32 cellular contexts compared by ENCODE assay signal in the genomic region with DNA sequence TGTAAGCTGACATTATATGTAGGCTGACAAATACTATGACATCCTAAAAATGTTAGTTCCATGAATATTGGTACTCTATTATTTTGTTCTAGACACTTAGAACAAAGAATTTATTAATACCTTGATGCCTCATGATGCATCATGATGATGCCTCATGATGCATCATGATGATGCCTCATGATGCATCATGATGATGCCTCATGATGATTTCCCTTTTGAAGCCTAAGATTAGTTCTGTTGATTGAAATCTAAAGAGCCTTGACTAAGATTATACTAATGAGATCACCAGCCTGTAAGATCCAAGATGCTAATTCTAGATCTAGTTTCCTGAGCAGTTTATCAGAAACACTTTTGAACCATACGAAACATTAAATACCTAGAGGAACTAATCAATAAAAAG. TPM values are rescaled to one million over a fixed set of nuclear protein-coding genes. Genes with fewer than 3 reads are reported as not detected.
DNase-seq lines count a peak whose midpoint lies in the region; ATAC-seq and TF ChIP-seq lines count a peak whose summit lies in the region.
"Had no signal": no experiment of that assay in that cellular context is flagged by ENCODE, and none has a peak within 500 bp of the region (broad histone marks: within the 10 kb centered on the region; RNA-seq: fewer than 3 reads in every experiment).

No MANE protein-coding gene starts in this region.

- H3K4me2 ChIP-seq in HCT116 (ENCODE audit: low read length) = no peak overlapping the region
- H3K4me2 ChIP-seq: BLaER1 treated with 17β-estradiol and CSF1 and Interleukin-3, amounts not matched to agents 10 nM and 100 nM had no signal

- H3K4me3 ChIP-seq in HCT116 (replicated peaks in 1 of 2; ENCODE audit: low read depth in 1 of 2, low read length in 2 of 2) = no peak overlapping the region
- H3K4me3 ChIP-seq in RWPE2 (ENCODE audit: severe bottlenecking) = no peak overlapping the region
- no peak overlapping the region for H3K4me3 ChIP-seq in foreskin fibroblast (ENCODE audit: low read depth in 1 of 2, low read length in 2 of 2)
- H3K4me3 ChIP-seq: BLaER1 treated with 17β-estradiol and CSF1 and Interleukin-3, amounts not matched to agents 10 nM and 100 nM; GM12878; lower lobe of right lung; mucosa of descending colon; spleen; thoracic aorta; vagina had no signal

- H3K27ac ChIP-seq in HCT116 (ENCODE audit: low read depth, low read length) = no peak overlapping the region
- peak overlapping the region; percentile 25 for H3K27ac ChIP-seq in RWPE2 (ENCODE audit: poor library complexity, severe bottlenecking)
- no peak overlapping the region for H3K27ac ChIP-seq in CD4-positive, alpha-beta T cell (ENCODE audit: low read depth, low read length)
- H3K27ac ChIP-seq: BLaER1 treated with 17β-estradiol and CSF1 and Interleukin-3, amounts not matched to agents 10 nM and 100 nM; lower lobe of right lung; spleen; thoracic aorta; vagina had no signal

- H3K27me3 ChIP-seq in HCT116 (ENCODE audit: insufficient read depth, low read length) = no peaks in the 10 kb centered on the region
- H3K27me3 ChIP-seq in RWPE2 (ENCODE audit: insufficient read depth, poor library complexity, severe bottlenecking) = no peaks in the 10 kb centered on the region
- H3K27me3 ChIP-seq in CD4-positive, alpha-beta T cell (ENCODE audit: control insufficient read depth, insufficient read depth, low read length) = no peaks in the 10 kb centered on the region
- H3K27me3 ChIP-seq: BLaER1 treated with 17β-estradiol and CSF1 and Interleukin-3, amounts not matched to agents 10 nM and 100 nM; spleen; vagina had no signal

- no peak for TF ChIP-seq CTCF in HCT116 (IDR thresholded peaks at IDR 0.05 in 2 of 3, conservative IDR thresholded peaks at IDR 0.05 in 1 of 3; ENCODE audit: borderline replicate concordance in 1 of 3, insufficient read depth in 1 of 3, low read depth in 2 of 3, low read length in 2 of 3)
- TF ChIP-seq CTCF in RWPE2 (IDR thresholded peaks at IDR 0.05; ENCODE audit: poor library complexity, severe bottlenecking) = no peak
- no peak for TF ChIP-seq CTCF in foreskin fibroblast (IDR thresholded peaks at IDR 0.05; ENCODE audit: low read depth, low read length)
- TF ChIP-seq CTCF in CD4-positive, alpha-beta T cell (IDR thresholded peaks at IDR 0.05) = no peak

- no peaks in the 10 kb centered on the region for H4K20me1 ChIP-seq in HCT116 (ENCODE audit: insufficient read depth)
- H4K20me1 ChIP-seq: BLaER1 treated with 17β-estradiol and CSF1 and Interleukin-3, amounts not matched to agents 10 nM and 100 nM had no signal

- no TSS peak for BruUV-seq in HCT116 (replicated peaks; lab: Mats Ljungman, UMichigan)

- DNase-seq in activated T-cell treated with anti-CD3 and anti-CD28 coated beads, Interleukin-2, amount 50 U/mL, for 4 hours = no peak
- DNase-seq in activated T-cell treated with anti-CD3 and anti-CD28 coated beads, Interleukin-2, amount 50 U/mL, for 48 hours = no peak
- DNase-seq in HCT116 (ENCODE audit: low read depth, low spot score) (no peak), RWPE2 (ENCODE audit: low spot score) (no peak), foreskin fibroblast (peak; percentile 29 to 62), SHP77 (lab: John Stamatoyannopoulos, UW) (no peak)
- DNase-seq in activated effector memory CD4-positive, alpha-beta T cell treated with Interleukin-2 at 50 U/mL for 16 hours = no peak
- no peak for DNase-seq in CD4-positive, alpha-beta T cell
- DNase-seq: activated effector memory CD4-positive, alpha-beta T cell treated with anti-CD3 and anti-CD28 coated beads, Interleukin-2, amount 50 U/mL, for 16 hours; Calu3; caudate nucleus; endodermal cell; GOT3; Karpas-422; lower lobe of right lung; mucosa of descending colon; NCI-H1048; NCI-H1930; NCI-H69; retina; Right ventricle myocardium superior; spleen; stimulated activated CD4-positive, alpha-beta T cell treated with anti-CD3 and anti-CD28 coated beads, Interleukin-4, amount 100 ng/mL, for 1 hour; stimulated activated naive B cell treated with anti-CD40 and anti-IgM and Interleukin-4, amounts not matched to agents 10 μg/mL and 1 μg/mL and 100 μg/mL, for 72 hours had no signal

- no peaks in the 10 kb centered on the region for H3K36me3 ChIP-seq in HCT116 (ENCODE audit: control insufficient read depth in 1 of 2, insufficient read depth in 2 of 2, low read length in 2 of 2)
- no peaks in the 10 kb centered on the region for H3K36me3 ChIP-seq in RWPE2 (ENCODE audit: low read depth)
- H3K36me3 ChIP-seq: BLaER1 treated with 17β-estradiol and CSF1 and Interleukin-3, amounts not matched to agents 10 nM and 100 nM; lower lobe of right lung; spleen; thoracic aorta; vagina had no signal

- H3K9ac ChIP-seq in HCT116 (ENCODE audit: low read length) = no peak overlapping the region
- H3K9ac ChIP-seq: BLaER1 treated with 17β-estradiol and CSF1 and Interleukin-3, amounts not matched to agents 10 nM and 100 nM had no signal

- no peak overlapping the region for H3K27ac Mint-ChIP-seq in CD4-positive, alpha-beta T cell
- H3K27ac Mint-ChIP-seq: endodermal cell, nephron, WTC11 had no signal

- POLR2A ChIA-PET in HCT116 (lab: Charles Lee) = no interaction called here
- POLR2A ChIA-PET in CD4-positive, alpha-beta T cell (lab: Charles Lee) = interaction anchor here (1.7 kb wide), 1 partner anchor 275 kb away, joined by 3 read pairs; a partner anchor contains a TSS

- H3K4me1 Mint-ChIP-seq in activated T-cell treated with anti-CD3 and anti-CD28 coated beads, Interleukin-2, amount 50 U/mL, for 4 hours (ENCODE audit: low read depth) = peaks cover 28% of the 10 kb centered on the region
- H3K4me1 Mint-ChIP-seq in CD4-positive, alpha-beta T cell (ENCODE audit: low read depth) = peaks cover 18% of the 10 kb centered on the region

- RAD21 ChIA-PET in HCT116 (lab: Charles Lee; ENCODE audit: low non-redundant PET in 1 of 2, low total read pairs in 2 of 2, uncharacterized antibody in 2 of 2, unreplicated experiment in 2 of 2) = no interaction called here

- TF ChIP-seq RAD21 in HCT116 (IDR thresholded peaks at IDR 0.05; ENCODE audit: low read depth) = no peak

- CTCF ChIA-PET in HCT116 (lab: Charles Lee) = no interaction called here
- CTCF ChIA-PET in CD4-positive, alpha-beta T cell (lab: Charles Lee) = no interaction called here

- H3K9me3 Mint-ChIP-seq in activated T-cell treated with anti-CD3 and anti-CD28 coated beads, Interleukin-2, amount 50 U/mL, for 4 hours = peaks cover 3% of the 10 kb centered on the region
- no peaks in the 10 kb centered on the region for H3K9me3 Mint-ChIP-seq in CD4-positive, alpha-beta T cell
- H3K9me3 Mint-ChIP-seq: endodermal cell, nephron, WTC11 had no signal

- no peaks in the 10 kb centered on the region for H3K9me2 ChIP-seq in HCT116 (ENCODE audit: insufficient read depth)

- peaks cover under 1% of the 10 kb centered on the region; the same call in 1 of the 2 replicates for H3K79me2 ChIP-seq in HCT116 (ENCODE audit: insufficient read depth, low read length)

- H3K27me3 Mint-ChIP-seq in activated T-cell treated with anti-CD3 and anti-CD28 coated beads, Interleukin-2, amount 50 U/mL, for 4 hours (ENCODE audit: low read depth) = no peaks in the 10 kb centered on the region
- H3K27me3 Mint-ChIP-seq in CD4-positive, alpha-beta T cell = peaks cover 24% of the 10 kb centered on the region

- intact Hi-C loops in HCT116 (cut with micrococcal nuclease) = no loop called here
- intact Hi-C loops in CD4-positive, alpha-beta T cell (cut with DNase I, micrococcal nuclease) = no loop called here

- H3K9me3 ChIP-seq in HCT116 (ENCODE audit: control insufficient read depth in 1 of 2, insufficient read depth in 1 of 2, low read depth in 1 of 2, low read length in 2 of 2) (no peaks in the 10 kb centered on the region), RWPE2 (ENCODE audit: severe bottlenecking) (no peaks in the 10 kb centered on the region)
- no peaks in the 10 kb centered on the region for H3K9me3 ChIP-seq in CD4-positive, alpha-beta T cell (ENCODE audit: control insufficient read depth, low read length)
- H3K9me3 ChIP-seq: BLaER1 treated with 17β-estradiol and CSF1 and Interleukin-3, amounts not matched to agents 10 nM and 100 nM; lower lobe of right lung; mucosa of descending colon; spleen; thoracic aorta; vagina had no signal

- no peaks in the 10 kb centered on the region for H3K36me3 Mint-ChIP-seq in activated T-cell treated with anti-CD3 and anti-CD28 coated beads, Interleukin-2, amount 50 U/mL, for 4 hours (ENCODE audit: insufficient read depth)
- H3K36me3 Mint-ChIP-seq in CD4-positive, alpha-beta T cell (ENCODE audit: low read depth) = no peaks in the 10 kb centered on the region
- H3K36me3 Mint-ChIP-seq: WTC11 had no signal

- no peak overlapping the region for H3K4me3 Mint-ChIP-seq in activated T-cell treated with anti-CD3 and anti-CD28 coated beads, Interleukin-2, amount 50 U/mL, for 4 hours
- no peak overlapping the region for H3K4me3 Mint-ChIP-seq in CD4-positive, alpha-beta T cell
- H3K4me3 Mint-ChIP-seq: endodermal cell; nephron; stimulated activated naive B cell treated with anti-CD40 and anti-IgM and Interleukin-4, amounts not matched to agents 10 μg/mL and 1 μg/mL and 100 μg/mL, for 72 hours; WTC11 had no signal

- TF ChIP-seq POLR2A in HCT116 (IDR thresholded peaks at IDR 0.05; ENCODE audit: borderline replicate concordance, extremely low read depth, insufficient read depth, insufficient read length) = no peak

- ATAC-seq in activated T-cell treated with anti-CD3 and anti-CD28 coated beads, Interleukin-2, amount 50 U/mL, for 4 hours = peak; percentile 45 to 49
- ATAC-seq in HCT116 = no peak
- ATAC-seq in RWPE2 (ENCODE audit: low read depth) = no peak
- no peak for ATAC-seq in CD4-positive, alpha-beta T cell (ENCODE audit: poor library complexity)
- ATAC-seq: GM12878; lower lobe of right lung; mucosa of descending colon; stimulated activated naive B cell treated with anti-CD40 and anti-IgM and Interleukin-4, amounts not matched to agents 10 μg/mL and 1 μg/mL and 100 μg/mL, for 72 hours; WTC11 had no signal

- no peak overlapping the region for H2AFZ ChIP-seq in HCT116 (ENCODE audit: low read depth, low read length, poor library complexity, severe bottlenecking)

- peaks cover 4 to 20% of the 10 kb centered on the region in 2 experiments; a peak in 2 of 4 replicates for H3K4me1 ChIP-seq in HCT116 (ENCODE audit: control insufficient read depth in 1 of 2, insufficient read depth in 2 of 2, low read length in 2 of 2)
- H3K4me1 ChIP-seq in RWPE2 (ENCODE audit: insufficient read depth, poor library complexity, severe bottlenecking) = peaks cover 15% of the 10 kb centered on the region

TF ChIP-seq in HCT116, 20 proteins besides CTCF, POLR2A, EP300 and RAD21 (continues in another document):
- TF ChIP-seq, protein P1, sequence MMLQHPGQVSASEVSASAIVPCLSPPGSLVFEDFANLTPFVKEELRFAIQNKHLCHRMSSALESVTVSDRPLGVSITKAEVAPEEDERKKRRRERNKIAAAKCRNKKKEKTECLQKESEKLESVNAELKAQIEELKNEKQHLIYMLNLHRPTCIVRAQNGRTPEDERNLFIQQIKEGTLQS (IDR thresholded peaks at IDR 0.05) = no peak

RNA-seq across cellular contexts. Expression of a gene that starts 4.6 kb away (rescaled TPM):
- 10 to 100 TPM; 17.1 to 22.7 (median 21.2) TPM for total RNA-seq in activated T-cell treated with anti-CD3 and anti-CD28 coated beads, Interleukin-2, amount 50 U/mL, for 4 hours
- total RNA-seq in HCT116 (2021; ENCODE audit: unreplicated experiment) = 16.4 TPM
- polyA plus RNA-seq in HCT116 (2012) = 2.9 and 5.0 TPM in 2 replicates
- total RNA-seq in CD4-positive, alpha-beta T cell = 10 to 100 TPM; 12.3 to 13.0 TPM

RNA-seq across cellular contexts. Expression of a gene that starts 9.2 kb away (rescaled TPM):
- under 1 TPM in 2 of 3 donors, not detected in 1; 0.24 to 0.47 TPM for total RNA-seq in activated T-cell treated with anti-CD3 and anti-CD28 coated beads, Interleukin-2, amount 50 U/mL, for 4 hours
- total RNA-seq in HCT116 (2021; ENCODE audit: unreplicated experiment) = not detected
- polyA plus RNA-seq in HCT116 (2012) = 0.04 TPM in 1 of 2 replicates, not detected in the other
- not detected for total RNA-seq in CD4-positive, alpha-beta T cell
- total RNA-seq: Calu3, kidney epithelial cell, lower lobe of right lung, osteocyte, Right ventricle myocardium superior, vagina, WTC11 had no signal

Comparison
In these comparisons a context has a peak if more than half of its experiments do, and no peak if none do; other contexts are left out.
1. ATAC-seq: peak in activated T-cell treated with anti-CD3 and anti-CD28 coated beads, Interleukin-2, amount 50 U/mL, for 4 hours (2 of 2); none in HCT116 (single experiment), RWPE2 (single experiment) and CD4-positive, alpha-beta T cell (single experiment).
2. DNase-seq: peak in foreskin fibroblast (2 of 2); none in activated T-cell treated with anti-CD3 and anti-CD28 coated beads, Interleukin-2, amount 50 U/mL, for 4 hours (single experiment), activated T-cell treated with anti-CD3 and anti-CD28 coated beads, Interleukin-2, amount 50 U/mL, for 48 hours (0 of 2), HCT116 (single experiment), RWPE2 (single experiment), activated effector memory CD4-positive, alpha-beta T cell treated with Interleukin-2 at 50 U/mL for 16 hours (single experiment), CD4-positive, alpha-beta T cell (0 of 10) and SHP77 (0 of 2).